In the genomic region with DNA sequence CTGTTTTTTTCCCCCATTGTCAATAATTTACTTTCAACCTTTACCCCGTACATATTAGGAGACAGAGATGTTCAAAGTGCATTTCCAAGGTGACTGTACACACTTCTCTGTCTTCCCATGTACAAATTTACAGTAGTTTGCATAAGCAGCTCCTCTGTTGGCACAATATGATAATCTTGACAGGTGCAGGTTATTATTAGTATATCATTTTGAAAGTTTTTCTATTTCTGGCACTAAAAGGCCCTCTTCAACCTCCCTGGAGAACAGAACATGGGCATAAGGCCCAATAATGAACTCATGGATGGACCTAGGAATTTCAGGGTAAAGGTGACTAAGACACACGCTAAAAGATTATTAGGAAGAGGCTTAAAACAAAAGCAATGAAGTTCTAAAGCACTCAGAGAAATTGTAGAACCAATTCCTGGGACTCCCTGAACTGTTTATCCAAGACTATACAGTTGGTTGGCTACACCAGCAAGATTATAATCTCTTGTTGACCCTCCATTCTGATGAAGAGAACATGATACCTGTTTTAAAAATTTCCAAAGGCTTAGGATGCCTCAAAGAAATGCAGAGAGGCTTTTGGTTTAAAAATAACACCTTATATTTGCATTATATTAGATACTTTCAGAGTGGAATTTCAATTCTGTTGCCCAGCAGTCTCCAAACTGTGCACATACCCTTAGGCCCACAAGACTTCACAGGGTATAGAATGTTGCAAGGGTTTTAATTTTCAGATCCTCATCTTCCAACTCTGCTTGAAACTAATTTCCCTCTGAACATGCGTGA, we compare ENCODE assay signal across 8 cellular contexts. TPM values are rescaled to one million over a fixed set of nuclear protein-coding genes. Genes with fewer than 3 reads are reported as not detected.
DNase-seq lines count a peak whose midpoint lies in the region; ATAC-seq, FAIRE-seq and TF ChIP-seq lines count a peak whose summit lies in the region.

No MANE protein-coding gene starts in this region.

- peak overlapping the region; percentile 94 for H3K4me3 ChIP-seq in Loucy (ENCODE audit: low read length, poor library complexity, severe bottlenecking)
- peak overlapping the region; percentile 73 for H3K4me3 ChIP-seq in naive thymus-derived CD4-positive, alpha-beta T cell (ENCODE audit: low read length)

- peaks cover 19% of the 10 kb centered on the region for H3K36me3 Mint-ChIP-seq in dendritic cell treated with granulocyte-macrophage colony-stimulating factor and Interleukin-4, amounts not matched to agents 40 ng/mL and 50 ng/mL, for 4 days (ENCODE audit: low read depth)
- peaks cover 0 to 3% (median 0%) of the 10 kb centered on the region in 5 donors for H3K36me3 Mint-ChIP-seq in naive thymus-derived CD4-positive, alpha-beta T cell

- no peak for ATAC-seq in naive thymus-derived CD4-positive, alpha-beta T cell
- ATAC-seq in GM21717 (IDR thresholded peaks at IDR 0.05; ENCODE audit: unreplicated experiment) (no peak), HG03442 (IDR thresholded peaks at IDR 0.05; ENCODE audit: unreplicated experiment) (no peak), HG03039 (IDR thresholded peaks at IDR 0.05; ENCODE audit: unreplicated experiment) (no peak)

- POLR2A ChIA-PET in naive thymus-derived CD4-positive, alpha-beta T cell (lab: Charles Lee), result interaction anchor here (1.1 kb wide), 1 partner anchor 389 kb away, joined by 5 read pairs; the partner anchor contains the start of genes ADAT2 and PEX3

- CTCF ChIA-PET in naive thymus-derived CD4-positive, alpha-beta T cell (lab: Charles Lee), result interaction anchor here (0.8 to 1.6 kb wide), 2 partner anchors 13 to 43 kb away, joined by 3 read pairs; no protein-coding TSS in a partner anchor

- no peaks in the 10 kb centered on the region for H3F3A ChIP-seq in Loucy (ENCODE audit: low read depth)

- H4K20me1 ChIP-seq in Loucy (ENCODE audit: insufficient read depth, low read length, poor library complexity, severe bottlenecking), result no peaks in the 10 kb centered on the region

- peak; percentile 14 for FAIRE-seq in GM19239 (lab: Jason Lieb, UNC)

- no peaks in the 10 kb centered on the region for H3K27me3 Mint-ChIP-seq in dendritic cell treated with granulocyte-macrophage colony-stimulating factor and Interleukin-4, amounts not matched to agents 40 ng/mL and 50 ng/mL, for 4 days
- H3K27me3 Mint-ChIP-seq in naive thymus-derived CD4-positive, alpha-beta T cell, result no peaks in the 10 kb centered on the region

- no peaks in the 10 kb centered on the region for H3K9me3 Mint-ChIP-seq in dendritic cell treated with granulocyte-macrophage colony-stimulating factor and Interleukin-4, amounts not matched to agents 40 ng/mL and 50 ng/mL, for 4 days
- peaks cover 0 to 4% (median 0%) of the 10 kb centered on the region in 11 donors for H3K9me3 Mint-ChIP-seq in naive thymus-derived CD4-positive, alpha-beta T cell

- no peak overlapping the region for H2AFZ ChIP-seq in Loucy (ENCODE audit: low read length)

- H3K36me3 ChIP-seq in Loucy (ENCODE audit: insufficient read depth, low read length), result no peaks in the 10 kb centered on the region
- H3K36me3 ChIP-seq in naive thymus-derived CD4-positive, alpha-beta T cell (ENCODE audit: control insufficient read depth in 2 of 3, insufficient read depth in 3 of 3, low read length in 3 of 3), result peaks cover 0 to 4% (median 0%) of the 10 kb centered on the region in 3 experiments

- no peak overlapping the region for H3K27ac ChIP-seq in naive thymus-derived CD4-positive, alpha-beta T cell (ENCODE audit: low read depth, low read length)

- intact Hi-C loops in dendritic cell treated with granulocyte-macrophage colony-stimulating factor and Interleukin-4, amounts not matched to agents 40 ng/mL and 50 ng/mL, for 4 days (cut with micrococcal nuclease), result loop anchor here (5.0 kb wide), 2 partner anchors 36 to 114 kb away; partner anchors contain the start of gene HIVEP2
- intact Hi-C loops in naive thymus-derived CD4-positive, alpha-beta T cell (cut with micrococcal nuclease), result loop anchor here (2.0 to 10.0 kb wide), 9 partner anchors 115 to 1033 kb away; partner anchors contain the start of genes ADAT2 (in 2 of the 2), PEX3 (in 2 of the 2), FUCA2 (in 1 of the 2) and LTV1 (in 1 of the 2)

- no peaks in the 10 kb centered on the region for H3K27me3 ChIP-seq in Loucy (ENCODE audit: insufficient read depth, low read length, poor library complexity, severe bottlenecking)
- H3K27me3 ChIP-seq in naive thymus-derived CD4-positive, alpha-beta T cell (ENCODE audit: control insufficient read depth in 2 of 2, insufficient read depth in 2 of 2, low read length in 2 of 2), result no peaks in the 10 kb centered on the region

- no peaks in the 10 kb centered on the region for H3K9me3 ChIP-seq in Loucy (ENCODE audit: insufficient read depth, low read depth, low read length)
- no peaks in the 10 kb centered on the region for H3K9me3 ChIP-seq in naive thymus-derived CD4-positive, alpha-beta T cell (ENCODE audit: control insufficient read depth in 2 of 3, low read length in 3 of 3)

- peaks cover 41% of the 10 kb centered on the region for H3K4me1 Mint-ChIP-seq in dendritic cell treated with granulocyte-macrophage colony-stimulating factor and Interleukin-4, amounts not matched to agents 40 ng/mL and 50 ng/mL, for 4 days (ENCODE audit: low read depth)
- peaks cover 16 to 34% (median 28%) of the 10 kb centered on the region in 7 donors for H3K4me1 Mint-ChIP-seq in naive thymus-derived CD4-positive, alpha-beta T cell

- peak overlapping the region; percentile 85 for H3K4me3 Mint-ChIP-seq in dendritic cell treated with granulocyte-macrophage colony-stimulating factor and Interleukin-4, amounts not matched to agents 40 ng/mL and 50 ng/mL, for 4 days
- peak overlapping the region; percentile 91 to 98 (median 94) for H3K4me3 Mint-ChIP-seq in naive thymus-derived CD4-positive, alpha-beta T cell

- H3K9me2 ChIP-seq in Loucy (replicated peaks; ENCODE audit: low read depth, low read length), result no peaks in the 10 kb centered on the region

- H3K4me2 ChIP-seq in Loucy (ENCODE audit: low read depth, low read length, poor library complexity, severe bottlenecking), result peak overlapping the region; percentile 93

- peaks cover 33% of the 10 kb centered on the region for H3K79me2 ChIP-seq in Loucy (ENCODE audit: insufficient read depth, low read length)

- H3K9ac ChIP-seq in Loucy (ENCODE audit: low read depth, low read length, poor library complexity, severe bottlenecking), result peak overlapping the region; percentile 94

- no peak for TF ChIP-seq CTCF in Loucy (conservative IDR thresholded peaks at IDR 0.05; ENCODE audit: low read length)

- H3K4me1 ChIP-seq in Loucy (ENCODE audit: insufficient read depth, low read length, poor library complexity, severe bottlenecking), result peaks cover 62% of the 10 kb centered on the region
- peaks cover 8% of the 10 kb centered on the region in 2 donors for H3K4me1 ChIP-seq in naive thymus-derived CD4-positive, alpha-beta T cell (ENCODE audit: control insufficient read depth in 2 of 2, insufficient read depth in 2 of 2, low read length in 2 of 2)

- peak overlapping the region; percentile 96 for H3K27ac Mint-ChIP-seq in dendritic cell treated with granulocyte-macrophage colony-stimulating factor and Interleukin-4, amounts not matched to agents 40 ng/mL and 50 ng/mL, for 4 days
- peak overlapping the region; percentile 92 to 98 (median 96) for H3K27ac Mint-ChIP-seq in naive thymus-derived CD4-positive, alpha-beta T cell

- no peak for DNase-seq in GM19239 (ENCODE audit: insufficient read length, low spot score)
- DNase-seq in naive thymus-derived CD4-positive, alpha-beta T cell, result no peak
- no peak for DNase-seq in D341Med (ENCODE audit: low spot score)

RNA-seq across cellular contexts. Expression of gene AIG1, which starts 1.1 kb away (rescaled TPM):
- 10 to 100 TPM in 2 of 5 experiments, 1 to 10 TPM in 3; 6.8 to 10.8 (median 8.8) TPM for total RNA-seq in naive thymus-derived CD4-positive, alpha-beta T cell
- polyA plus RNA-seq in naive thymus-derived CD4-positive, alpha-beta T cell, result 10 to 100 TPM; 21.0 to 21.8 TPM
